In the genomic region with DNA sequence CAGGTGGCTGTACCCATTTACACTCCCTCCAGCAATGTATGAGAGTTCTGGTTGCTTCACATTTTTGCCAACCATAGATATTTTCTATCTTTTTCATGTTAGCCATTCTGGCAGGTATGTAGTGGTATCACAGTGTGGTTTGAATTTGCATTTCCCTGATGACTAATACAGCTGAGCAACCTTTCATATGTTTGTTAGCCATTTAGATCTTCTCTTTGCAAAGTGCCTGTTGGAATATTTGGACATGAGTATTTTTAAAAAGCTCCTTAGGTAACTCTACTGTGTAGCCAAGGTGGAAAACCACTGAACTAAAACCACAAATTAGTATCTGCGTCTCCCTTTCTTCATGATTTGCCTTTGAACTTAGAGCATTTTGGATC, we compare ENCODE assay signal across 8 cellular contexts. TPM values are rescaled to one million over a fixed set of nuclear protein-coding genes. Genes with fewer than 3 reads are reported as not detected.
A peak's percentile ranks its signal among the peaks of the same experiment; 100 is the strongest.
DNase-seq lines count a peak whose midpoint lies in the region; ATAC-seq and TF ChIP-seq lines count a peak whose summit lies in the region.

No MANE protein-coding gene starts in this region.

- CTCF ChIA-PET in activated B cell treated with CpG ODN at 0.5 μM for 24 hours (lab: Charles Lee) = interaction anchor here (1.2 to 5.1 kb wide), 6 partner anchors 8 to 38 kb away, joined by 3 to 27 read pairs (median 9); partner anchors contain the start of gene IRF1

- H3K9me3 ChIP-seq in mucosa of descending colon = no peaks in the 10 kb centered on the region

- peak overlapping the region; percentile 39 for H3K4me3 Mint-ChIP-seq in activated B cell treated with CpG ODN at 0.5 μM for 24 hours
- no peak overlapping the region for H3K4me3 Mint-ChIP-seq in nephron progenitor cell

- POLR2A ChIA-PET in activated B cell treated with CpG ODN at 0.5 μM for 24 hours (lab: Charles Lee) = interaction anchor here (0.6 to 8.2 kb wide), 15 partner anchors 7 to 567 kb away, joined by 3 to 164 read pairs (median 22); partner anchors contain the start of gene IRF1

- H3K4me1 Mint-ChIP-seq in activated B cell treated with CpG ODN at 0.5 μM for 24 hours = peaks cover 98% of the 10 kb centered on the region
- peaks cover 38% of the 10 kb centered on the region for H3K4me1 Mint-ChIP-seq in nephron progenitor cell

- TF ChIP-seq CTCF in activated B cell treated with CpG ODN at 0.5 μM for 24 hours (IDR thresholded peaks at IDR 0.05) = no peak
- TF ChIP-seq CTCF in mucosa of descending colon (IDR thresholded peaks at IDR 0.05) = no peak
- no peak for TF ChIP-seq CTCF in nephron progenitor cell (IDR thresholded peaks at IDR 0.05)

- no peak for DNase-seq in activated B cell treated with CpG ODN at 0.5 μM for 24 hours
- peak; percentile 64 for DNase-seq in myocyte (ENCODE audit: low read depth)
- no peak for DNase-seq in mucosa of descending colon
- no peak for DNase-seq in substantia nigra (lab: John Stamatoyannopoulos, UW)
- no peak for DNase-seq in effector CD8-positive, alpha-beta T cell (lab: John Stamatoyannopoulos, UW)
- DNase-seq in nephron progenitor cell = no peak

- H3K36me3 Mint-ChIP-seq in activated B cell treated with CpG ODN at 0.5 μM for 24 hours (ENCODE audit: low read depth) (peaks cover 14% of the 10 kb centered on the region), nephron progenitor cell (ENCODE audit: low read depth) (no peaks in the 10 kb centered on the region)

- peak overlapping the region; percentile 99 for H3K27ac Mint-ChIP-seq in activated B cell treated with CpG ODN at 0.5 μM for 24 hours
- H3K27ac Mint-ChIP-seq in nephron progenitor cell = no peak overlapping the region

- intact Hi-C loops in activated B cell treated with CpG ODN at 0.5 μM for 24 hours (cut with micrococcal nuclease) (loop anchor here (1.0 kb wide), 1 partner anchor 8 kb away; no protein-coding TSS in a partner anchor), mucosa of descending colon (cut with DNase I, micrococcal nuclease) (no loop called here)

- H3K27ac ChIP-seq in substantia nigra (ENCODE audit: low read depth, low read length, poor library complexity, severe bottlenecking) = no peak overlapping the region

- no peak overlapping the region for H3K4me3 ChIP-seq in mucosa of descending colon

- H3K4me1 ChIP-seq in mucosa of descending colon (ENCODE audit: low read depth) = peaks cover 62% of the 10 kb centered on the region

- no peaks in the 10 kb centered on the region for H3K9me3 Mint-ChIP-seq in activated B cell treated with CpG ODN at 0.5 μM for 24 hours
- H3K9me3 Mint-ChIP-seq in nephron progenitor cell = no peaks in the 10 kb centered on the region

- no peaks in the 10 kb centered on the region for H3K27me3 Mint-ChIP-seq in activated B cell treated with CpG ODN at 0.5 μM for 24 hours
- peaks cover 12% of the 10 kb centered on the region for H3K27me3 Mint-ChIP-seq in nephron progenitor cell (ENCODE audit: low read depth, poor library complexity)

- H3K36me3 ChIP-seq in mucosa of descending colon (ENCODE audit: low read depth) = no peaks in the 10 kb centered on the region

- ATAC-seq in GM18870 (IDR thresholded peaks at IDR 0.05; ENCODE audit: unreplicated experiment) = peak; percentile 50
- peak; percentile 41 for ATAC-seq in HG02943 (IDR thresholded peaks at IDR 0.05; ENCODE audit: low read depth, unreplicated experiment)
- ATAC-seq in activated B cell treated with CpG ODN at 0.5 μM for 24 hours (ENCODE audit: low read depth) = peak; percentile 28
- ATAC-seq in mucosa of descending colon = no peak

RNA-seq across cellular contexts. Expression of gene IRF1, which starts 31.9 kb away (rescaled TPM):
- total RNA-seq in activated B cell treated with CpG ODN at 0.5 μM for 24 hours (126 and 134 TPM in 2 replicates), myocyte (9.8 and 11.7 TPM in 2 replicates), mucosa of descending colon (100 to 1,000 TPM in 2 of 3 donors, 10 to 100 TPM in 1; 89.4 to 172 (median 143) TPM)
- 37.0 TPM for polyA plus RNA-seq in myocyte (2012)
